9 cellular contexts compared by ENCODE assay signal in genomic region chr1:102174259-102174863, GRCh38.
DNase-seq lines count a peak whose midpoint lies in the region; ATAC-seq, FAIRE-seq and TF ChIP-seq lines count a peak whose summit lies in the region.
"Had no signal": no experiment of that assay in that cellular context is flagged by ENCODE, and none has a peak within 500 bp of the region (broad histone marks: within the 10 kb centered on the region; RNA-seq: fewer than 3 reads in every experiment).

No MANE protein-coding gene starts in this region.

- H3K79me2 ChIP-seq in H9 (ENCODE audit: insufficient read depth, low read length) (no peaks in the 10 kb centered on the region), Loucy (ENCODE audit: insufficient read depth, low read length) (no peaks in the 10 kb centered on the region)

- H3K4me3 ChIP-seq in Loucy (ENCODE audit: low read length, poor library complexity, severe bottlenecking) (no peak overlapping the region), kidney (ENCODE audit: low read length in 2 of 2) (no peak overlapping the region)

- H3F3A ChIP-seq in Loucy (ENCODE audit: low read depth): no peaks in the 10 kb centered on the region

- H2BK15ac ChIP-seq in H9 (ENCODE audit: low read depth, low read length): no peak overlapping the region

- H3K9me2 ChIP-seq in Loucy (replicated peaks; ENCODE audit: low read depth, low read length): no peaks in the 10 kb centered on the region

- H3K27me3 Mint-ChIP-seq in H9 (ENCODE audit: low read depth): no peaks in the 10 kb centered on the region
- no peaks in the 10 kb centered on the region for H3K27me3 Mint-ChIP-seq in mesothelial cell of epicardium (ENCODE audit: low read depth)
- H3K27me3 Mint-ChIP-seq: brain had no signal

- H4K8ac ChIP-seq in H9 (replicated peaks; ENCODE audit: insufficient read length, low read depth, low read length): no peak overlapping the region

- no peak overlapping the region for H3K4ac ChIP-seq in H9 (ENCODE audit: low read depth, low read length)

- H4K20me1 ChIP-seq in H9 (ENCODE audit: control insufficient read depth, insufficient read depth, insufficient read length): no peaks in the 10 kb centered on the region
- H4K20me1 ChIP-seq in Loucy (ENCODE audit: insufficient read depth, low read length, poor library complexity, severe bottlenecking): no peaks in the 10 kb centered on the region

- H3K27me3 ChIP-seq in H9 (ENCODE audit: insufficient read depth, low read length) (no peaks in the 10 kb centered on the region), Loucy (ENCODE audit: insufficient read depth, low read length, poor library complexity, severe bottlenecking) (no peaks in the 10 kb centered on the region)

- intact Hi-C loops in kidney (cut with DNase I): no loop called here

- H2BK20ac ChIP-seq in H9 (ENCODE audit: low read depth, low read length, poor library complexity, severe bottlenecking): no peak overlapping the region

- peak; percentile 79 for TF ChIP-seq CTCF in H9 (conservative IDR thresholded peaks at IDR 0.05)
- TF ChIP-seq CTCF in Loucy (conservative IDR thresholded peaks at IDR 0.05; ENCODE audit: low read length): peak; percentile 88
- TF ChIP-seq CTCF in kidney (IDR thresholded peaks at IDR 0.05; ENCODE audit: borderline replicate concordance, extremely low read depth, insufficient read depth): peak; percentile 10
- no peak for TF ChIP-seq CTCF in mesothelial cell of epicardium (IDR thresholded peaks at IDR 0.05; ENCODE audit: unreplicated experiment)

- H3K36me3 Mint-ChIP-seq in H9 (ENCODE audit: insufficient read depth in 1 of 3, low read depth in 3 of 3): no peaks in the 10 kb centered on the region
- H3K36me3 Mint-ChIP-seq in mesothelial cell of epicardium: no peaks in the 10 kb centered on the region
- H3K36me3 Mint-ChIP-seq: brain had no signal

- H3K18ac ChIP-seq in H9 (ENCODE audit: insufficient read length, low read depth, low read length): no peak overlapping the region

- H3K79me1 ChIP-seq in H9 (ENCODE audit: insufficient read depth, low read depth, low read length, poor library complexity, severe bottlenecking): no peaks in the 10 kb centered on the region

- H3K27ac ChIP-seq in H9 (ENCODE audit: insufficient read length, low read depth, low read length) (no peak overlapping the region), kidney (ENCODE audit: low read depth in 2 of 2, low read length in 2 of 2) (no peak overlapping the region)

- H3K36me3 ChIP-seq in Loucy (ENCODE audit: insufficient read depth, low read length) (no peaks in the 10 kb centered on the region), kidney (ENCODE audit: control insufficient read depth in 1 of 2, insufficient read depth in 2 of 2, low read length in 2 of 2) (no peaks in the 10 kb centered on the region)

- no peak overlapping the region for H3K56ac ChIP-seq in H9 (ENCODE audit: insufficient read length, low read depth, low read length)

- H3K23ac ChIP-seq in H9 (ENCODE audit: insufficient read length, low read depth, low read length): no peak overlapping the region

- H2AK5ac ChIP-seq in H9 (ENCODE audit: insufficient read length, low read length): no peak overlapping the region

- H3K4me1 ChIP-seq in H9 (ENCODE audit: insufficient read depth, low read length) (no peaks in the 10 kb centered on the region), Loucy (ENCODE audit: insufficient read depth, low read length, poor library complexity, severe bottlenecking) (no peaks in the 10 kb centered on the region), kidney (ENCODE audit: control insufficient read depth in 1 of 2, insufficient read depth in 1 of 2, low read depth in 1 of 2, low read length in 2 of 2) (no peaks in the 10 kb centered on the region)

- DNase-seq in H9 (peak; percentile 44), kidney (no peak), NCI-H1048 (lab: John Stamatoyannopoulos, UW) (no peak), mesothelial cell of epicardium (ENCODE audit: low spot score in 2 of 2, unreplicated experiment in 2 of 2) (no peak)
- DNase-seq in activated CD8-positive, alpha-beta memory T cell treated with anti-CD3 and anti-CD28 coated beads, Interleukin-2, amount 50 U/mL, for 4 hours: no peak

- H3K9me3 Mint-ChIP-seq in H9: no peaks in the 10 kb centered on the region
- H3K9me3 Mint-ChIP-seq in mesothelial cell of epicardium: peaks cover 8% of the 10 kb centered on the region
- H3K9me3 Mint-ChIP-seq: brain had no signal

- H3K9me3 ChIP-seq in H9 (ENCODE audit: control insufficient read depth, low read depth, low read length) (no peaks in the 10 kb centered on the region), Loucy (ENCODE audit: insufficient read depth, low read depth, low read length) (no peaks in the 10 kb centered on the region), kidney (ENCODE audit: control insufficient read depth in 1 of 2, low read length in 2 of 2) (no peaks in the 10 kb centered on the region)

- H3K27ac Mint-ChIP-seq in H9 (no peak overlapping the region), mesothelial cell of epicardium (no peak overlapping the region)
- H3K27ac Mint-ChIP-seq: brain had no signal

- no CpG with 5 or more reads among the region's 2 CpGs for whole genome bisulfite sequencing in H9 (ENCODE audit: extremely low coverage, insufficient read length, low lambda C conversion rate)

- H3K4me3 Mint-ChIP-seq in H9: no peak overlapping the region
- H3K4me3 Mint-ChIP-seq in mesothelial cell of epicardium: no peak overlapping the region
- H3K4me3 Mint-ChIP-seq: brain had no signal

- H3K4me1 Mint-ChIP-seq in H9 (0 out of 4 replicates have a peak, but pooled peaks cover 0 to 3% of the 10 kb centered on the region in 2 experiments), mesothelial cell of epicardium (no peaks in the 10 kb centered on the region)
- H3K4me1 Mint-ChIP-seq: brain had no signal

- H2BK12ac ChIP-seq in H9 (ENCODE audit: insufficient read length, low read depth, low read length): no peak overlapping the region

- H3T11ph ChIP-seq in H9 (ENCODE audit: low read length): no peak overlapping the region

- no peak overlapping the region for H2BK5ac ChIP-seq in H9 (ENCODE audit: insufficient read length, low read length)

- H4K5ac ChIP-seq in H9 (ENCODE audit: insufficient read length, low read depth, low read length): no peak overlapping the region

- H4K91ac ChIP-seq in H9 (ENCODE audit: insufficient read length, low read depth, low read length): no peak overlapping the region

- no peak overlapping the region for H3K14ac ChIP-seq in H9 (ENCODE audit: insufficient read depth, low read length)

- H2AFZ ChIP-seq in H9 (ENCODE audit: low read length) (no peak overlapping the region), Loucy (ENCODE audit: low read length) (no peak overlapping the region)

- H2BK120ac ChIP-seq in H9 (ENCODE audit: low read depth, low read length, poor library complexity, severe bottlenecking): no peak overlapping the region

- H3K4me2 ChIP-seq in H9 (ENCODE audit: insufficient read depth, insufficient read length, low read length) (no peak overlapping the region), Loucy (ENCODE audit: low read depth, low read length, poor library complexity, severe bottlenecking) (no peak overlapping the region)

- H3K9ac ChIP-seq in H9 (ENCODE audit: extremely low read depth, insufficient read length, low read length) (no peak overlapping the region), Loucy (ENCODE audit: low read depth, low read length, poor library complexity, severe bottlenecking) (no peak overlapping the region), kidney (ENCODE audit: low read length in 2 of 2) (no peak overlapping the region)

- FAIRE-seq in kidney (lab: Jason Lieb, UNC): no peak

- ATAC-seq in GM18502 (IDR thresholded peaks at IDR 0.05; ENCODE audit: poor library complexity, unreplicated experiment): peak; percentile 92
- ATAC-seq in GM21423 (IDR thresholded peaks at IDR 0.05; ENCODE audit: unreplicated experiment): no peak

- H3K23me2 ChIP-seq in H9 (ENCODE audit: insufficient read length, low read depth, low read length, poor library complexity, severe bottlenecking): no peaks in the 10 kb centered on the region
